8 cellular contexts compared by ENCODE assay signal in the genomic region with DNA sequence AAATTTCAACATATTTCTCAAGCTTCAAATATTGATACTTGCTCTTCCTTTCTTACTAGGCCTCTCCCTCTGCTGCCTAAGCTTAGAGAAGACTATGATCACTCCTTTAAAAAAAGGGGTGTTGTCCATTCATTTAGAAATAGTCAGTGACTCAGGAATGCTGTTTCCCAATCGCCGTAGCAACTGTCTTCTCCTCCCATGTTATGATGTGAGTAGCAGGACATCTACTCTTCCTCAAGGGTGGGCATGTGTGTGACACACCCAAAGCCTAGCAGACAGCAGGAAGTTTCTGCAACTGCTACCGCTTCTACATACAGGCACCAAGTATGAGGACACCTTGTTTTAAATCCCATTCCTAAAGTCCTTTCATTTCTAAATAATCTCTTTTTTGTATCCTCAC. TPM values are rescaled to one million over a fixed set of nuclear protein-coding genes. Genes with fewer than 3 reads are reported as not detected.
DNase-seq lines count a peak whose midpoint lies in the region; ATAC-seq and TF ChIP-seq lines count a peak whose summit lies in the region.

No MANE protein-coding gene starts in this region.

- H3K27ac Mint-ChIP-seq in CD8-positive, alpha-beta T cell, result peak overlapping the region; percentile 90
- H3K27ac Mint-ChIP-seq in activated naive CD8-positive, alpha-beta T cell, result peak overlapping the region; percentile 89
- peak overlapping the region; percentile 90 for H3K27ac Mint-ChIP-seq in stimulated activated naive CD8-positive, alpha-beta T cell treated with anti-CD3 and anti-CD28 coated beads, Interleukin-15, Interleukin-2, amounts not matched to agents 100 ng/mL and 50 ng/mL, for 24 hours

- peak in 3 of 7 experiments; percentile 14 to 27 (median 25) for DNase-seq in CD8-positive, alpha-beta T cell
- DNase-seq in Jurkat, Clone E6-1 (ENCODE audit: low read depth, low spot score), result no peak
- peak; percentile 75 for DNase-seq in hepatocyte (ENCODE audit: low spot score)

- no peak overlapping the region for H2AFZ ChIP-seq in hepatocyte

- peak overlapping the region; percentile 18 for H3K4me3 ChIP-seq in CD8-positive, alpha-beta T cell (ENCODE audit: low read depth, low read length)
- H3K4me3 ChIP-seq in Jurkat, Clone E6-1 (ENCODE audit: low read length), result peak overlapping the region; percentile 32
- H3K4me3 ChIP-seq in hepatocyte, result no peak overlapping the region

- no peaks in the 10 kb centered on the region for H3K9me2 ChIP-seq in hepatocyte (replicated peaks; ENCODE audit: insufficient read depth)

- peaks cover 92% of the 10 kb centered on the region for H3K4me1 Mint-ChIP-seq in CD8-positive, alpha-beta T cell (ENCODE audit: low read depth)
- H3K4me1 Mint-ChIP-seq in activated naive CD8-positive, alpha-beta T cell (ENCODE audit: low read depth), result peaks cover 93% of the 10 kb centered on the region
- peaks cover 98% of the 10 kb centered on the region for H3K4me1 Mint-ChIP-seq in stimulated activated naive CD8-positive, alpha-beta T cell treated with anti-CD3 and anti-CD28 coated beads, Interleukin-15, Interleukin-2, amounts not matched to agents 100 ng/mL and 50 ng/mL, for 24 hours (ENCODE audit: low read depth)

- no peaks in the 10 kb centered on the region for H3K9me3 Mint-ChIP-seq in CD8-positive, alpha-beta T cell
- no peaks in the 10 kb centered on the region for H3K9me3 Mint-ChIP-seq in activated naive CD8-positive, alpha-beta T cell (ENCODE audit: low read depth)
- H3K9me3 Mint-ChIP-seq in stimulated activated naive CD8-positive, alpha-beta T cell treated with anti-CD3 and anti-CD28 coated beads, Interleukin-15, Interleukin-2, amounts not matched to agents 100 ng/mL and 50 ng/mL, for 24 hours, result no peaks in the 10 kb centered on the region

- peaks cover 92% of the 10 kb centered on the region for H3K79me2 ChIP-seq in hepatocyte

- peak overlapping the region; percentile 56 for H3K27ac ChIP-seq in CD8-positive, alpha-beta T cell (ENCODE audit: low read depth, low read length)
- H3K27ac ChIP-seq in hepatocyte, result peak overlapping the region; percentile 59

- no peak for TF ChIP-seq CTCF in CD8-positive, alpha-beta T cell (IDR thresholded peaks at IDR 0.05)
- TF ChIP-seq CTCF in hepatocyte (IDR thresholded peaks at IDR 0.05; ENCODE audit: poor library complexity), result no peak

- intact Hi-C loops in CD8-positive, alpha-beta T cell (cut with DNase I, micrococcal nuclease), result loop anchor here (1.0 to 10.0 kb wide), 3 partner anchors 12 to 890 kb away; a partner anchor contains a TSS

- no peaks in the 10 kb centered on the region for H3K36me3 ChIP-seq in CD8-positive, alpha-beta T cell (ENCODE audit: insufficient read depth, low read length)
- H3K36me3 ChIP-seq in hepatocyte (replicated peaks; ENCODE audit: insufficient read depth, low read depth), result no peaks in the 10 kb centered on the region

- H3K4me3 Mint-ChIP-seq in CD8-positive, alpha-beta T cell, result peak overlapping the region; percentile 69
- peak overlapping the region; percentile 77 for H3K4me3 Mint-ChIP-seq in activated naive CD8-positive, alpha-beta T cell
- H3K4me3 Mint-ChIP-seq in stimulated activated naive CD8-positive, alpha-beta T cell treated with anti-CD3 and anti-CD28 coated beads, Interleukin-15, Interleukin-2, amounts not matched to agents 100 ng/mL and 50 ng/mL, for 24 hours, result peak overlapping the region; percentile 74

- 74% methylated on average over 3 of the region's 3 CpGs for WGBS in hepatocyte (ENCODE audit: low lambda C conversion rate, missing lambda C conversion rate)

- H3K4me2 ChIP-seq in hepatocyte, result no peak overlapping the region

- H3K9me3 ChIP-seq in CD8-positive, alpha-beta T cell (ENCODE audit: low read length), result no peaks in the 10 kb centered on the region
- no peaks in the 10 kb centered on the region for H3K9me3 ChIP-seq in hepatocyte (ENCODE audit: low read depth)

- ATAC-seq in CD8-positive, alpha-beta T cell, result peak; percentile 18
- ATAC-seq in HG03354 (IDR thresholded peaks at IDR 0.05; ENCODE audit: poor library complexity, severe bottlenecking, unreplicated experiment) (no peak), HG02610 (IDR thresholded peaks at IDR 0.05; ENCODE audit: unreplicated experiment) (no peak), HG03097 (IDR thresholded peaks at IDR 0.05; ENCODE audit: low FRiP score, unreplicated experiment) (no peak)

- CTCF ChIA-PET in CD8-positive, alpha-beta T cell (lab: Charles Lee), result interaction anchor here (0.7 to 6.7 kb wide), 4 partner anchors 10 to 15 kb away, joined by 3 to 59 read pairs (median 26); a partner anchor contains a TSS

- peaks cover 97% of the 10 kb centered on the region for H3K4me1 ChIP-seq in CD8-positive, alpha-beta T cell (ENCODE audit: insufficient read depth, low read length)
- peaks cover 16% of the 10 kb centered on the region for H3K4me1 ChIP-seq in hepatocyte (ENCODE audit: insufficient read depth)

- POLR2A ChIA-PET in CD8-positive, alpha-beta T cell (lab: Charles Lee), result interaction anchor here (1.9 to 2.6 kb wide), 2 partner anchors 11 to 47 kb away, joined by 4 to 27 read pairs; a partner anchor contains a TSS

- no peaks in the 10 kb centered on the region for H3K27me3 Mint-ChIP-seq in CD8-positive, alpha-beta T cell (ENCODE audit: low read depth)
- no peaks in the 10 kb centered on the region for H3K27me3 Mint-ChIP-seq in activated naive CD8-positive, alpha-beta T cell
- no peaks in the 10 kb centered on the region for H3K27me3 Mint-ChIP-seq in stimulated activated naive CD8-positive, alpha-beta T cell treated with anti-CD3 and anti-CD28 coated beads, Interleukin-15, Interleukin-2, amounts not matched to agents 100 ng/mL and 50 ng/mL, for 24 hours

- H3K27me3 ChIP-seq in CD8-positive, alpha-beta T cell (ENCODE audit: insufficient read depth, low read length), result no peaks in the 10 kb centered on the region
- H3K27me3 ChIP-seq in hepatocyte, result no peaks in the 10 kb centered on the region

- peaks cover 4% of the 10 kb centered on the region for H3K36me3 Mint-ChIP-seq in CD8-positive, alpha-beta T cell
- H3K36me3 Mint-ChIP-seq in activated naive CD8-positive, alpha-beta T cell, result peaks cover 6% of the 10 kb centered on the region
- H3K36me3 Mint-ChIP-seq in stimulated activated naive CD8-positive, alpha-beta T cell treated with anti-CD3 and anti-CD28 coated beads, Interleukin-15, Interleukin-2, amounts not matched to agents 100 ng/mL and 50 ng/mL, for 24 hours (ENCODE audit: low read depth), result peaks cover 32% of the 10 kb centered on the region

- H4K20me1 ChIP-seq in hepatocyte (ENCODE audit: insufficient read depth, poor library complexity, severe bottlenecking), result peaks cover 4% of the 10 kb centered on the region

RNA-seq across cellular contexts. Expression of a gene that starts 14.5 kb away (rescaled TPM):
- total RNA-seq in CD8-positive, alpha-beta T cell, result 100 to 1,000 TPM; 155 to 166 TPM
- 268 TPM for polyA plus RNA-seq in Jurkat, Clone E6-1 (2012; ENCODE audit: insufficient read depth, insufficient read length)
- 37.7 and 62.4 TPM in 2 replicates for total RNA-seq in hepatocyte
- 56.6 and 59.0 TPM in 2 replicates for polyA plus RNA-seq in hepatocyte

RNA-seq across cellular contexts. Expression of a gene that starts 32.3 kb away (rescaled TPM):
- total RNA-seq in CD8-positive, alpha-beta T cell, result 10 to 100 TPM; 48.9 to 54.8 TPM
- 140 TPM for polyA plus RNA-seq in Jurkat, Clone E6-1 (2012; ENCODE audit: insufficient read depth, insufficient read length)
- total RNA-seq in hepatocyte, result 50.1 and 53.5 TPM in 2 replicates
- polyA plus RNA-seq in hepatocyte, result 74.0 and 81.9 TPM in 2 replicates

RNA-seq across cellular contexts. Expression of a gene that starts 32.5 kb away (rescaled TPM):
- total RNA-seq in CD8-positive, alpha-beta T cell, result 1 to 10 TPM; 9.5 to 9.8 TPM
- polyA plus RNA-seq in Jurkat, Clone E6-1 (2012; ENCODE audit: insufficient read depth, insufficient read length), result 52.0 TPM
- total RNA-seq in hepatocyte, result 7.6 and 16.9 TPM in 2 replicates
- polyA plus RNA-seq in hepatocyte, result 17.3 and 19.9 TPM in 2 replicates

RNA-seq across cellular contexts. Expression of a gene that starts 46.9 kb away (rescaled TPM):
- total RNA-seq in CD8-positive, alpha-beta T cell, result 100 to 1,000 TPM in 1 of 2 experiments, 10 to 100 TPM in 1; 95.8 to 101 TPM
- 0.90 TPM for polyA plus RNA-seq in Jurkat, Clone E6-1 (2012; ENCODE audit: insufficient read depth, insufficient read length)
- 14.1 and 18.0 TPM in 2 replicates for total RNA-seq in hepatocyte
- 25.9 and 27.4 TPM in 2 replicates for polyA plus RNA-seq in hepatocyte
